8 cellular contexts compared by ENCODE assay signal in genomic region chr6:37324131-37325033, GRCh38. TPM values are rescaled to one million over a fixed set of nuclear protein-coding genes. Genes with fewer than 3 reads are reported as not detected.
DNase-seq lines count a peak whose midpoint lies in the region; ATAC-seq and TF ChIP-seq lines count a peak whose summit lies in the region.

No MANE protein-coding gene starts in this region.

- ATAC-seq in foreskin keratinocyte: peak; percentile 67
- no peak for ATAC-seq in GM19467 (IDR thresholded peaks at IDR 0.05; ENCODE audit: unreplicated experiment)
- no peak for ATAC-seq in HG03457 (IDR thresholded peaks at IDR 0.05; ENCODE audit: unreplicated experiment)

- TF ChIP-seq CTCF in foreskin keratinocyte (conservative IDR thresholded peaks at IDR 0.05) (no peak), ovary (IDR thresholded peaks at IDR 0.05) (no peak)

- intact Hi-C loops in ovary (cut with DNase I): loop anchor here in 1 of 4 donors (10.0 kb wide), 1 partner anchor 370 kb away; the partner anchor contains the start of gene MDGA1

- no peaks in the 10 kb centered on the region for H3K36me3 ChIP-seq in ovary

- peak in 2 of 3 donors; percentile 5 to 8 for DNase-seq in stimulated activated CD4-positive, alpha-beta T cell treated with anti-CD3 and anti-CD28 coated beads, Interleukin-12 subunit alpha, Interleukin-12 subunit beta, amount 100 ng/mL, for 48 hours (ENCODE audit: low read depth in 2 of 3, low spot score in 1 of 3)
- DNase-seq in stimulated activated CD4-positive, alpha-beta T cell treated with anti-CD3 and anti-CD28 coated beads, Interleukin-2, amount 100 ng/mL, for 48 hours: no peak
- DNase-seq in activated T-cell treated with anti-CD3 and anti-CD28 coated beads for 4 hours (peak; percentile 1), foreskin keratinocyte (peak; percentile 40 to 60), GOT3 (lab: John Stamatoyannopoulos, UW) (no peak), ovary (no peak)

- H3K27me3 ChIP-seq in foreskin keratinocyte (no peaks in the 10 kb centered on the region), ovary (no peaks in the 10 kb centered on the region)

- no peaks in the 10 kb centered on the region for H3K9me3 ChIP-seq in ovary

- TF ChIP-seq POLR2A in ovary (IDR thresholded peaks at IDR 0.05): no peak

- 43 to 75% (median 58%) methylated on average over 4 of the region's 4 CpGs for WGBS in ovary, 3 donors

- H3K4me1 ChIP-seq in foreskin keratinocyte: peaks cover 8% of the 10 kb centered on the region
- H3K4me1 ChIP-seq in ovary (ENCODE audit: insufficient read depth): no peaks in the 10 kb centered on the region

- TF ChIP-seq EP300 in ovary (IDR thresholded peaks at IDR 0.05): no peak

- H3K4me3 ChIP-seq in ovary: no peak overlapping the region

- H3K27ac ChIP-seq in foreskin keratinocyte (no peak overlapping the region), ovary (no peak overlapping the region)

RNA-seq across cellular contexts. Expression of gene RNF8, which starts 29.4 kb away (rescaled TPM):
- total RNA-seq in foreskin keratinocyte (32.3 and 34.0 TPM in 2 replicates), ovary (10 to 100 TPM in 6 of 7 donors, 1 to 10 TPM in 1; 10.0 to 19.9 (median 17.6) TPM)
- polyA plus RNA-seq in foreskin keratinocyte (22.3 and 25.2 TPM in 2 replicates), ovary (10 to 100 TPM; 15.3 to 27.1 TPM)

Comparison
In these comparisons a context has a peak if more than half of its experiments do, and no peak if none do; other contexts are left out.
1. DNase-seq: peak in stimulated activated CD4-positive, alpha-beta T cell treated with anti-CD3 and anti-CD28 coated beads, Interleukin-12 subunit alpha, Interleukin-12 subunit beta, amount 100 ng/mL, for 48 hours (2 of 3), activated T-cell treated with anti-CD3 and anti-CD28 coated beads for 4 hours (single experiment) and foreskin keratinocyte (2 of 2); none in stimulated activated CD4-positive, alpha-beta T cell treated with anti-CD3 and anti-CD28 coated beads, Interleukin-2, amount 100 ng/mL, for 48 hours (0 of 2), GOT3 (single experiment) and ovary (0 of 5).